ENCODE assay signal across 8 cellular contexts in genomic region chr10:23439920-23440875, GRCh38. TPM values are rescaled to one million over a fixed set of nuclear protein-coding genes. Genes with fewer than 3 reads are reported as not detected.
DNase-seq lines count a peak whose midpoint lies in the region; ATAC-seq and TF ChIP-seq lines count a peak whose summit lies in the region.

No MANE protein-coding gene starts in this region.

- peaks cover 2 to 3% of the 10 kb centered on the region in 2 donors for H3K36me3 ChIP-seq in lung (ENCODE audit: control insufficient read depth in 2 of 2, insufficient read depth in 2 of 2, low read length in 2 of 2)

- H3K36me3 Mint-ChIP-seq in CD14-positive monocyte: peaks cover 32 to 44% of the 10 kb centered on the region in 2 donors

- no peaks in the 10 kb centered on the region for H3K9me3 ChIP-seq in lung (ENCODE audit: control insufficient read depth in 2 of 2, insufficient read depth in 1 of 2, low read length in 1 of 2)

- peak overlapping the region; percentile 62 to 95 (median 84) for H3K27ac Mint-ChIP-seq in CD14-positive monocyte

- TF ChIP-seq CTCF in CD14-positive monocyte (IDR thresholded peaks at IDR 0.05) (no peak), dorsolateral prefrontal cortex (IDR thresholded peaks at IDR 0.05 in 54 of 56, conservative IDR thresholded peaks at IDR 0.05 in 2 of 56; ENCODE audit: low read depth in 1 of 56, partially characterized antibody in 56 of 56) (no peak), lung (IDR thresholded peaks at IDR 0.05; ENCODE audit: control extremely low read depth, extremely low read depth) (no peak)

- intact Hi-C loops in CD14-positive monocyte (cut with micrococcal nuclease): loop anchor here in 1 of 2 donors (2.0 to 10.0 kb wide), 4 partner anchors 27 to 1905 kb away; partner anchors contain the start of gene MLLT10
- intact Hi-C loops in dorsolateral prefrontal cortex (cut with DNase I): loop anchor here (2.0 to 10.0 kb wide), 7 partner anchors 87 to 1188 kb away; partner anchors contain the start of genes C10orf67 (in 1 of the 2) and MSRB2 (in 1 of the 2)

- WGBS in lung, 2 donors: 2 to 3% methylated on average over 77 to 79 of the region's 79 CpGs

- H3K27ac ChIP-seq in dorsolateral prefrontal cortex: peak overlapping the region in 58 of 59 donors; percentile 1 to 99 (median 97)
- peak overlapping the region; percentile 93 to 100 for H3K27ac ChIP-seq in lung (ENCODE audit: low read depth in 1 of 2, low read length in 1 of 2)

- H3K9me3 Mint-ChIP-seq in CD14-positive monocyte: peaks cover 0 to 5% (median 2%) of the 10 kb centered on the region in 7 donors

- H3K4me3 ChIP-seq in dorsolateral prefrontal cortex (peak overlapping the region; percentile 51 to 97 (median 83)), lung (peak overlapping the region; percentile 99)

- DNase-seq in CD14-positive monocyte (ENCODE audit: low spot score) (no peak), HK-2 (ENCODE audit: unreplicated experiment) (peak; percentile 31), dorsolateral prefrontal cortex (peak in 4 of 10 donors; percentile 7 to 50 (median 33)), lung (ENCODE audit: low spot score) (no peak), OCI-M1 (lab: John Stamatoyannopoulos, UW) (no peak)
- DNase-seq in activated CD4-positive, alpha-beta T cell treated with anti-CD3 and anti-CD28 coated beads for 4 hours: peak; percentile 20 to 28
- peak; percentile 2 to 7 for DNase-seq in stimulated activated CD8-positive, alpha-beta memory T cell treated with anti-CD3 and anti-CD28 coated beads, Interleukin-15, amount 100 ng/mL, for 48 hours (ENCODE audit: low read depth in 2 of 2)

- peaks cover 0 to 3% (median 0%) of the 10 kb centered on the region in 3 donors for H3K27me3 Mint-ChIP-seq in CD14-positive monocyte (ENCODE audit: low read depth in 3 of 3)

- H3K4me1 ChIP-seq in lung (ENCODE audit: control insufficient read depth in 2 of 2, insufficient read depth in 2 of 2, low read length in 2 of 2): peaks cover 4 to 12% of the 10 kb centered on the region in 2 donors

- peaks cover 64% of the 10 kb centered on the region for H3K4me1 Mint-ChIP-seq in CD14-positive monocyte

- H3K4me3 Mint-ChIP-seq in CD14-positive monocyte: peak overlapping the region; percentile 96 to 99

- peak; percentile 13 for ATAC-seq in GM19467 (IDR thresholded peaks at IDR 0.05; ENCODE audit: unreplicated experiment)
- no peak for ATAC-seq in lung (ENCODE audit: insufficient read depth, low FRiP score)

- H3K27me3 ChIP-seq in dorsolateral prefrontal cortex (no peaks in the 10 kb centered on the region), lung (ENCODE audit: control insufficient read depth, insufficient read depth) (no peaks in the 10 kb centered on the region)

RNA-seq across cellular contexts. Expression of gene OTUD1, which starts 1.3 kb away (rescaled TPM):
- polyA plus RNA-seq in CD14-positive monocyte (10 to 100 TPM; 18.8 to 24.5 TPM), lung (10 to 100 TPM; 10.3 to 12.0 TPM)
- total RNA-seq in dorsolateral prefrontal cortex (10 to 100 TPM; 10.0 to 23.3 (median 14.7) TPM), lung (10 to 100 TPM; 24.3 to 24.9 TPM)

Comparison
In these comparisons a context has a peak if more than half of its experiments do, and no peak if none do; other contexts are left out.
1. DNase-seq: peak in HK-2 (single experiment), activated CD4-positive, alpha-beta T cell treated with anti-CD3 and anti-CD28 coated beads for 4 hours (2 of 2) and stimulated activated CD8-positive, alpha-beta memory T cell treated with anti-CD3 and anti-CD28 coated beads, Interleukin-15, amount 100 ng/mL, for 48 hours (2 of 2); none in CD14-positive monocyte (single experiment), lung (single experiment) and OCI-M1 (single experiment).